In genomic region chr16:763386-763785, GRCh38 we compare ENCODE assay signal across 26 cellular contexts. TPM values are rescaled to one million over a fixed set of nuclear protein-coding genes. Genes with fewer than 3 reads are reported as not detected.
"Had no signal": no experiment of that assay in that cellular context is flagged by ENCODE, and none has a peak within 500 bp of the region (broad histone marks: within the 10 kb centered on the region; RNA-seq: fewer than 3 reads in every experiment).

No MANE protein-coding gene starts in this region.

- H3K4me3 ChIP-seq: coronary artery, esophagus squamous epithelium, lower lobe of right lung, smooth muscle cell, suprapubic skin, transverse colon had no signal

- H3K27me3 Mint-ChIP-seq: natural killer cell treated with Interleukin-12 subunit alpha and Interleukin-12 subunit beta and Interleukin-15 and Interleukin-18, amount 100 ng/mL, for 72 hours; stimulated activated naive CD8-positive, alpha-beta T cell treated with anti-CD3 and anti-CD28 coated beads, Interleukin-15, amount 100 ng/mL, for 72 hours had no signal

- H3K27ac Mint-ChIP-seq: memory B cell; naive B cell; natural killer cell treated with Interleukin-12 subunit alpha and Interleukin-12 subunit beta and Interleukin-15 and Interleukin-18, amount 100 ng/mL, for 72 hours; progenitor cell of endocrine pancreas; stimulated activated naive CD8-positive, alpha-beta T cell treated with anti-CD3 and anti-CD28 coated beads, Interleukin-15, amount 100 ng/mL, for 72 hours had no signal

- H3K9me3 ChIP-seq: esophagus squamous epithelium, lower lobe of right lung, suprapubic skin, transverse colon had no signal

- H3K36me3 Mint-ChIP-seq: memory B cell; naive B cell; natural killer cell treated with Interleukin-12 subunit alpha and Interleukin-12 subunit beta and Interleukin-15 and Interleukin-18, amount 100 ng/mL, for 72 hours had no signal

- H3K4me3 Mint-ChIP-seq: memory B cell; naive B cell; natural killer cell treated with Interleukin-12 subunit alpha and Interleukin-12 subunit beta and Interleukin-15 and Interleukin-18, amount 100 ng/mL, for 72 hours; neural crest cell; stimulated activated naive CD8-positive, alpha-beta T cell treated with anti-CD3 and anti-CD28 coated beads, Interleukin-15, amount 100 ng/mL, for 72 hours had no signal

- H3K4me1 Mint-ChIP-seq: memory B cell; naive B cell; neural crest cell; stimulated activated naive CD8-positive, alpha-beta T cell treated with anti-CD3 and anti-CD28 coated beads, Interleukin-15, amount 100 ng/mL, for 72 hours had no signal

- FAIRE-seq: endothelial cell of umbilical vein, keratinocyte had no signal

- H3K9me3 Mint-ChIP-seq: memory B cell; naive B cell; natural killer cell treated with Interleukin-12 subunit alpha and Interleukin-12 subunit beta and Interleukin-15 and Interleukin-18, amount 100 ng/mL, for 72 hours; neural crest cell; stimulated activated naive CD8-positive, alpha-beta T cell treated with anti-CD3 and anti-CD28 coated beads, Interleukin-15, amount 100 ng/mL, for 72 hours had no signal

- H3K4me1 ChIP-seq: parathyroid adenoma, transverse colon had no signal

- ATAC-seq: left ventricle myocardium superior; lower lobe of right lung; natural killer cell treated with Interleukin-12 subunit alpha and Interleukin-12 subunit beta and Interleukin-15 and Interleukin-18, amount 100 ng/mL, for 72 hours; sciatic nerve; stimulated activated naive CD8-positive, alpha-beta T cell treated with anti-CD3 and anti-CD28 coated beads, Interleukin-15, amount 100 ng/mL, for 72 hours had no signal

- H3K36me3 ChIP-seq: esophagus squamous epithelium, lower lobe of right lung, suprapubic skin, transverse colon had no signal

- H3K27ac ChIP-seq: coronary artery, esophagus squamous epithelium, lower lobe of right lung, parathyroid adenoma, suprapubic skin, transverse colon had no signal

- DNase-seq: dermis blood vessel endothelial cell; effector memory CD4-positive, alpha-beta T cell; esophagus squamous epithelium; foreskin melanocyte; hypothalamus; left ventricle myocardium superior; lower lobe of right lung; naive B cell; stimulated activated CD4-positive, alpha-beta T cell treated with anti-CD3 and anti-CD28 coated beads, Interleukin-12 subunit alpha, Interleukin-12 subunit beta, amount 100 ng/mL, for 4 hours; stimulated activated CD4-positive, alpha-beta T cell treated with anti-CD3 and anti-CD28 coated beads, Interleukin-1b, Interleukin-23, amount 100 ng/mL, for 48 hours; stimulated activated CD4-positive, alpha-beta T cell treated with anti-CD3 and anti-CD28 coated beads, Interleukin-4, amount 100 ng/mL, for 1 hour; stimulated activated CD8-positive, alpha-beta memory T cell treated with anti-CD3 and anti-CD28 coated beads, Interleukin-4, amount 100 ng/mL, for 48 hours; stimulated activated naive CD4-positive, alpha-beta T cell; stimulated activated naive CD8-positive, alpha-beta T cell treated with anti-CD3 and anti-CD28 coated beads, Interleukin-15, amount 100 ng/mL, for 72 hours; transverse colon had no signal

RNA-seq across cellular contexts. Expression of gene MSLN, which starts 2.9 kb away (rescaled TPM):
- total RNA-seq: dermis blood vessel endothelial cell; endothelial cell of umbilical vein; natural killer cell treated with Interleukin-12 subunit alpha and Interleukin-12 subunit beta and Interleukin-15 and Interleukin-18, amount 100 ng/mL, for 72 hours; neural crest cell had no signal
- polyA plus RNA-seq: endothelial cell of umbilical vein had no signal
